Comparison of ENCODE assay signal across 1 cellular context in the genomic region with DNA sequence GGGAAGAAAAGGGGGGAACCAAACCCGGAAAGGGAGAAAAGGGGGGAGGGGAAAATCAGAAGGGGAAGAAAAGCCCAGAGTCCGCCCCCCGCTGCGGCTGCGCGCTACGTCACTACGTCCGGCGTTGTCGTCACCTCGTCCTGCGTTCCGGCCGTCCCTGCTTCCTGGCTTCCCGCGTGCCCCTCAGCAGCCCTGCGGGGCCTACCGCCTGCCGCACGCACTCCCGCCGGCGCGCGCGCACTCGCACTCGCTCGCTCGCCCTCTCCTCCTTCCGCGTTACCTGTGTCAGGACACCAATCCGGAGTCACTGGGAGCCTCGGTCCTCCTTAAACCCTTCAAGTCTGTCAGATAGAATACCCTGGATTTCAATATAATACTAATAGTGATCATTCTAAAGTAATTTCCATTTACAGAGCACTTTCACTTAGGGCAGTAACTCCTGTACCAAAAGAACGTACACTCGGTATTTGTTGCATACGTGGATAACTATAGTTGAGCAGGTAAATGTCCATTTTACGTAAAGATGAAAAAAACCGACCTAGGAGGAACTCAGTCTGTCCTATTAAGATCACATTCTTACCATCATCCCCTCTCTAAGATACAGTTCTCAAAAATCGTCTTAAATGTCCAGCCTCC.
TF ChIP-seq lines count a peak whose summit lies in the region.

A gene (minus strand): TSS at position 113 of the 636 bp plus-strand sequence. CDS start 120,615 bp downstream, outside the sequence.

TF ChIP-seq in HepG2, 621 proteins besides CTCF, POLR2A, EP300 and RAD21 (continued from another document and continues in another):
- peak; percentile 28; the same call in 1 of the 2 replicates for TF ChIP-seq ZNF33B (CRISPR knock-in tag; IDR thresholded peaks at IDR 0.05)
- peak; percentile 39; the same call in 1 of the 2 replicates for TF ChIP-seq CBX5 (CRISPR knock-in tag; IDR thresholded peaks at IDR 0.05; ENCODE audit: borderline replicate concordance)
- peak; percentile 83 for TF ChIP-seq BRD4 (CRISPR knock-in tag; IDR thresholded peaks at IDR 0.05)
- TF ChIP-seq CHCHD3 (CRISPR knock-in tag; IDR thresholded peaks at IDR 0.05), result peak; percentile 81; the same call in 1 of the 2 replicates
- no peak for TF ChIP-seq ZNF564 (CRISPR knock-in tag; IDR thresholded peaks at IDR 0.05)
- TF ChIP-seq ZNF607 (CRISPR knock-in tag; IDR thresholded peaks at IDR 0.05; ENCODE audit: borderline replicate concordance), result peak; percentile 60; the same call in 1 of the 2 replicates
- peak; percentile 54; the same call in 1 of the 2 replicates for TF ChIP-seq PITX1 (CRISPR knock-in tag; IDR thresholded peaks at IDR 0.05)
- TF ChIP-seq ZSCAN30 (CRISPR knock-in tag; IDR thresholded peaks at IDR 0.05), result no peak
- TF ChIP-seq RBAK (CRISPR knock-in tag; IDR thresholded peaks at IDR 0.05), result no peak
- TF ChIP-seq RBFOX2 (IDR thresholded peaks at IDR 0.05; ENCODE audit: low read depth, low read length), result peak; percentile 98
- 0 out of 2 replicates have a peak, but pooled peaks have one; percentile 29 for TF ChIP-seq SP2 (CRISPR knock-in tag; IDR thresholded peaks at IDR 0.05)
- no peak for TF ChIP-seq PHB2 (IDR thresholded peaks at IDR 0.05; ENCODE audit: partially characterized antibody)
- peak; percentile 77; the same call in 1 of the 2 replicates for TF ChIP-seq ETV6 (CRISPR knock-in tag; conservative IDR thresholded peaks at IDR 0.05)
- no peak for TF ChIP-seq ZNF101 (CRISPR knock-in tag; IDR thresholded peaks at IDR 0.05; ENCODE audit: borderline replicate concordance, low read depth)
- peak; percentile 55; the same call in 1 of the 2 replicates for TF ChIP-seq ZSCAN25 (CRISPR knock-in tag; IDR thresholded peaks at IDR 0.05)
- TF ChIP-seq, protein P1, sequence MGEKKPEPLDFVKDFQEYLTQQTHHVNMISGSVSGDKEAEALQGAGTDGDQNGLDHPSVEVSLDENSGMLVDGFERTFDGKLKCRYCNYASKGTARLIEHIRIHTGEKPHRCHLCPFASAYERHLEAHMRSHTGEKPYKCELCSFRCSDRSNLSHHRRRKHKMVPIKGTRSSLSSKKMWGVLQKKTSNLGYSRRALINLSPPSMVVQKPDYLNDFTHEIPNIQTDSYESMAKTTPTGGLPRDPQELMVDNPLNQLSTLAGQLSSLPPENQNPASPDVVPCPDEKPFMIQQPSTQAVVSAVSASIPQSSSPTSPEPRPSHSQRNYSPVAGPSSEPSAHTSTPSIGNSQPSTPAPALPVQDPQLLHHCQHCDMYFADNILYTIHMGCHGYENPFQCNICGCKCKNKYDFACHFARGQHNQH (CRISPR knock-in tag; IDR thresholded peaks at IDR 0.05), result peak; percentile 68; the same call in 1 of the 2 replicates
- TF ChIP-seq, protein P2, sequence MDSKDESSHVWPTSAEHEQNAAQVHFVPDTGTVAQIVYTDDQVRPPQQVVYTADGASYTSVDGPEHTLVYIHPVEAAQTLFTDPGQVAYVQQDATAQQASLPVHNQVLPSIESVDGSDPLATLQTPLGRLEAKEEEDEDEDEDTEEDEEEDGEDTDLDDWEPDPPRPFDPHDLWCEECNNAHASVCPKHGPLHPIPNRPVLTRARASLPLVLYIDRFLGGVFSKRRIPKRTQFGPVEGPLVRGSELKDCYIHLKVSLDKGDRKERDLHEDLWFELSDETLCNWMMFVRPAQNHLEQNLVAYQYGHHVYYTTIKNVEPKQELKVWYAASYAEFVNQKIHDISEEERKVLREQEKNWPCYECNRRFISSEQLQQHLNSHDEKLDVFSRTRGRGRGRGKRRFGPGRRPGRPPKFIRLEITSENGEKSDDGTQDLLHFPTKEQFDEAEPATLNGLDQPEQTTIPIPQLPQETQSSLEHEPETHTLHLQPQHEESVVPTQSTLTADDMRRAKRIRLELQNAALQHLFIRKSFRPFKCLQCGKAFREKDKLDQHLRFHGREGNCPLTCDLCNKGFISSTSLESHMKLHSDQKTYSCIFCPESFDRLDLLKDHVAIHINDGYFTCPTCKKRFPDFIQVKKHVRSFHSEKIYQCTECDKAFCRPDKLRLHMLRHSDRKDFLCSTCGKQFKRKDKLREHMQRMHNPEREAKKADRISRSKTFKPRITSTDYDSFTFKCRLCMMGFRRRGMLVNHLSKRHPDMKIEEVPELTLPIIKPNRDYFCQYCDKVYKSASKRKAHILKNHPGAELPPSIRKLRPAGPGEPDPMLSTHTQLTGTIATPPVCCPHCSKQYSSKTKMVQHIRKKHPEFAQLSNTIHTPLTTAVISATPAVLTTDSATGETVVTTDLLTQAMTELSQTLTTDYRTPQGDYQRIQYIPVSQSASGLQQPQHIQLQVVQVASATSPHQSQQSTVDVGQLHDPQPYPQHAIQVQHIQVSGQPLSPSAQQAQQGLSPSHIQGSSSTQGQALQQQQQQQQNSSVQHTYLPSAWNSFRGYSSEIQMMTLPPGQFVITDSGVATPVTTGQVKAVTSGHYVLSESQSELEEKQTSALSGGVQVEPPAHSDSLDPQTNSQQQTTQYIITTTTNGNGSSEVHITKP (CRISPR knock-in tag; IDR thresholded peaks at IDR 0.05; ENCODE audit: low read depth), result no peak; the same call in 1 of the 2 replicates
- TF ChIP-seq ZNF614 (CRISPR knock-in tag; IDR thresholded peaks at IDR 0.05; ENCODE audit: borderline replicate concordance), result peak; percentile 80; the same call in 1 of the 2 replicates
- TF ChIP-seq, protein P3, sequence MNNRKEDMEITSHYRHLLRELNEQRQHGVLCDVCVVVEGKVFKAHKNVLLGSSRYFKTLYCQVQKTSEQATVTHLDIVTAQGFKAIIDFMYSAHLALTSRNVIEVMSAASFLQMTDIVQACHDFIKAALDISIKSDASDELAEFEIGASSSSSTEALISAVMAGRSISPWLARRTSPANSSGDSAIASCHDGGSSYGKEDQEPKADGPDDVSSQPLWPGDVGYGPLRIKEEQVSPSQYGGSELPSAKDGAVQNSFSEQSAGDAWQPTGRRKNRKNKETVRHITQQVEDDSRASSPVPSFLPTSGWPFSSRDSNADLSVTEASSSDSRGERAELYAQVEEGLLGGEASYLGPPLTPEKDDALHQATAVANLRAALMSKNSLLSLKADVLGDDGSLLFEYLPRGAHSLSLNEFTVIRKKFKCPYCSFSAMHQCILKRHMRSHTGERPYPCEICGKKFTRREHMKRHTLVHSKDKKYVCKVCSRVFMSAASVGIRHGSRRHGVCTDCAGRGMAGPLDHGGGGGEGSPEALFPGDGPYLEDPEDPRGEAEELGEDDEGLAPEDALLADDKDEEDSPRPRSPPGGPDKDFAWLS (CRISPR knock-in tag; IDR thresholded peaks at IDR 0.05; ENCODE audit: borderline replicate concordance), result no peak
- TF ChIP-seq ZNF562 (CRISPR knock-in tag; IDR thresholded peaks at IDR 0.05; ENCODE audit: borderline replicate concordance), result no peak
- TF ChIP-seq ATRX (CRISPR knock-in tag; IDR thresholded peaks at IDR 0.05; ENCODE audit: borderline replicate concordance), result no peak
- TF ChIP-seq SP1 (IDR thresholded peaks at IDR 0.05), result no peak
- TF ChIP-seq SP1 (CRISPR knock-in tag; IDR thresholded peaks at IDR 0.05), result peak; percentile 78; the same call in 1 of the 2 replicates
- TF ChIP-seq HNF4A (CRISPR knock-in tag; IDR thresholded peaks at IDR 0.05), result peak; percentile 35; the same call in 1 of the 2 replicates
- TF ChIP-seq KLF11 (CRISPR knock-in tag; IDR thresholded peaks at IDR 0.05), result no peak
- TF ChIP-seq, protein P4, sequence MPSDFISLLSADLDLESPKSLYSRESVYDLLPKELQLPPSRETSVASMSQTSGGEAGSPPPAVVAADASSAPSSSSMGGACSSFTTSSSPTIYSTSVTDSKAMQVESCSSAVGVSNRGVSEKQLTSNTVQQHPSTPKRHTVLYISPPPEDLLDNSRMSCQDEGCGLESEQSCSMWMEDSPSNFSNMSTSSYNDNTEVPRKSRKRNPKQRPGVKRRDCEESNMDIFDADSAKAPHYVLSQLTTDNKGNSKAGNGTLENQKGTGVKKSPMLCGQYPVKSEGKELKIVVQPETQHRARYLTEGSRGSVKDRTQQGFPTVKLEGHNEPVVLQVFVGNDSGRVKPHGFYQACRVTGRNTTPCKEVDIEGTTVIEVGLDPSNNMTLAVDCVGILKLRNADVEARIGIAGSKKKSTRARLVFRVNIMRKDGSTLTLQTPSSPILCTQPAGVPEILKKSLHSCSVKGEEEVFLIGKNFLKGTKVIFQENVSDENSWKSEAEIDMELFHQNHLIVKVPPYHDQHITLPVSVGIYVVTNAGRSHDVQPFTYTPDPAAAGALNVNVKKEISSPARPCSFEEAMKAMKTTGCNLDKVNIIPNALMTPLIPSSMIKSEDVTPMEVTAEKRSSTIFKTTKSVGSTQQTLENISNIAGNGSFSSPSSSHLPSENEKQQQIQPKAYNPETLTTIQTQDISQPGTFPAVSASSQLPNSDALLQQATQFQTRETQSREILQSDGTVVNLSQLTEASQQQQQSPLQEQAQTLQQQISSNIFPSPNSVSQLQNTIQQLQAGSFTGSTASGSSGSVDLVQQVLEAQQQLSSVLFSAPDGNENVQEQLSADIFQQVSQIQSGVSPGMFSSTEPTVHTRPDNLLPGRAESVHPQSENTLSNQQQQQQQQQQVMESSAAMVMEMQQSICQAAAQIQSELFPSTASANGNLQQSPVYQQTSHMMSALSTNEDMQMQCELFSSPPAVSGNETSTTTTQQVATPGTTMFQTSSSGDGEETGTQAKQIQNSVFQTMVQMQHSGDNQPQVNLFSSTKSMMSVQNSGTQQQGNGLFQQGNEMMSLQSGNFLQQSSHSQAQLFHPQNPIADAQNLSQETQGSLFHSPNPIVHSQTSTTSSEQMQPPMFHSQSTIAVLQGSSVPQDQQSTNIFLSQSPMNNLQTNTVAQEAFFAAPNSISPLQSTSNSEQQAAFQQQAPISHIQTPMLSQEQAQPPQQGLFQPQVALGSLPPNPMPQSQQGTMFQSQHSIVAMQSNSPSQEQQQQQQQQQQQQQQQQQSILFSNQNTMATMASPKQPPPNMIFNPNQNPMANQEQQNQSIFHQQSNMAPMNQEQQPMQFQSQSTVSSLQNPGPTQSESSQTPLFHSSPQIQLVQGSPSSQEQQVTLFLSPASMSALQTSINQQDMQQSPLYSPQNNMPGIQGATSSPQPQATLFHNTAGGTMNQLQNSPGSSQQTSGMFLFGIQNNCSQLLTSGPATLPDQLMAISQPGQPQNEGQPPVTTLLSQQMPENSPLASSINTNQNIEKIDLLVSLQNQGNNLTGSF (CRISPR knock-in tag; IDR thresholded peaks at IDR 0.05), result peak; percentile 74; the same call in 1 of the 2 replicates
- 0 out of 2 replicates have a peak, but pooled peaks have one; percentile 75 for TF ChIP-seq ZFP36L2 (CRISPR knock-in tag; IDR thresholded peaks at IDR 0.05)
- TF ChIP-seq GABPB1 (CRISPR knock-in tag; IDR thresholded peaks at IDR 0.05), result peak; percentile 90
- no peak for TF ChIP-seq PAX8 (CRISPR knock-in tag; IDR thresholded peaks at IDR 0.05; ENCODE audit: borderline replicate concordance)
- TF ChIP-seq ZKSCAN1 (IDR thresholded peaks at IDR 0.05; ENCODE audit: low read length), result no peak
- peak; percentile 69; the same call in 1 of the 2 replicates for TF ChIP-seq NKX3-1 (CRISPR knock-in tag; IDR thresholded peaks at IDR 0.05)
- 0 out of 2 replicates have a peak, but pooled peaks have one; percentile 25 for TF ChIP-seq SIN3A (IDR thresholded peaks at IDR 0.05; ENCODE audit: borderline replicate concordance, low read depth, low read length)
- TF ChIP-seq, protein P5, sequence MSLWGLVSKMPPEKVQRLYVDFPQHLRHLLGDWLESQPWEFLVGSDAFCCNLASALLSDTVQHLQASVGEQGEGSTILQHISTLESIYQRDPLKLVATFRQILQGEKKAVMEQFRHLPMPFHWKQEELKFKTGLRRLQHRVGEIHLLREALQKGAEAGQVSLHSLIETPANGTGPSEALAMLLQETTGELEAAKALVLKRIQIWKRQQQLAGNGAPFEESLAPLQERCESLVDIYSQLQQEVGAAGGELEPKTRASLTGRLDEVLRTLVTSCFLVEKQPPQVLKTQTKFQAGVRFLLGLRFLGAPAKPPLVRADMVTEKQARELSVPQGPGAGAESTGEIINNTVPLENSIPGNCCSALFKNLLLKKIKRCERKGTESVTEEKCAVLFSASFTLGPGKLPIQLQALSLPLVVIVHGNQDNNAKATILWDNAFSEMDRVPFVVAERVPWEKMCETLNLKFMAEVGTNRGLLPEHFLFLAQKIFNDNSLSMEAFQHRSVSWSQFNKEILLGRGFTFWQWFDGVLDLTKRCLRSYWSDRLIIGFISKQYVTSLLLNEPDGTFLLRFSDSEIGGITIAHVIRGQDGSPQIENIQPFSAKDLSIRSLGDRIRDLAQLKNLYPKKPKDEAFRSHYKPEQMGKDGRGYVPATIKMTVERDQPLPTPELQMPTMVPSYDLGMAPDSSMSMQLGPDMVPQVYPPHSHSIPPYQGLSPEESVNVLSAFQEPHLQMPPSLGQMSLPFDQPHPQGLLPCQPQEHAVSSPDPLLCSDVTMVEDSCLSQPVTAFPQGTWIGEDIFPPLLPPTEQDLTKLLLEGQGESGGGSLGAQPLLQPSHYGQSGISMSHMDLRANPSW (CRISPR knock-in tag; IDR thresholded peaks at IDR 0.05; ENCODE audit: borderline replicate concordance), result no peak
- TF ChIP-seq HMG20A (CRISPR knock-in tag; IDR thresholded peaks at IDR 0.05; ENCODE audit: borderline replicate concordance), result no peak
- TF ChIP-seq, protein P6, sequence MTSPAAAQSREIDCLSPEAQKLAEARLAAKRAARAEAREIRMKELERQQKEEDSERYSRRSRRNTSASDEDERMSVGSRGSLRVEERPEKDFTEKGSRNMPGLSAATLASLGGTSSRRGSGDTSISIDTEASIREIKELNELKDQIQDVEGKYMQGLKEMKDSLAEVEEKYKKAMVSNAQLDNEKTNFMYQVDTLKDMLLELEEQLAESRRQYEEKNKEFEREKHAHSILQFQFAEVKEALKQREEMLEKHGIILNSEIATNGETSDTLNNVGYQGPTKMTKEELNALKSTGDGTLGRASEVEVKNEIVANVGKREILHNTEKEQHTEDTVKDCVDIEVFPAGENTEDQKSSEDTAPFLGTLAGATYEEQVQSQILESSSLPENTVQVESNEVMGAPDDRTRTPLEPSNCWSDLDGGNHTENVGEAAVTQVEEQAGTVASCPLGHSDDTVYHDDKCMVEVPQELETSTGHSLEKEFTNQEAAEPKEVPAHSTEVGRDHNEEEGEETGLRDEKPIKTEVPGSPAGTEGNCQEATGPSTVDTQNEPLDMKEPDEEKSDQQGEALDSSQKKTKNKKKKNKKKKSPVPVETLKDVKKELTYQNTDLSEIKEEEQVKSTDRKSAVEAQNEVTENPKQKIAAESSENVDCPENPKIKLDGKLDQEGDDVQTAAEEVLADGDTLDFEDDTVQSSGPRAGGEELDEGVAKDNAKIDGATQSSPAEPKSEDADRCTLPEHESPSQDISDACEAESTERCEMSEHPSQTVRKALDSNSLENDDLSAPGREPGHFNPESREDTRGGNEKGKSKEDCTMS (CRISPR knock-in tag; conservative IDR thresholded peaks at IDR 0.05), result no peak
- no peak for TF ChIP-seq PHF21A (CRISPR knock-in tag; IDR thresholded peaks at IDR 0.05)
- TF ChIP-seq HOXA5 (CRISPR knock-in tag; IDR thresholded peaks at IDR 0.05), result no peak; the same call in 1 of the 2 replicates
- no peak; the same call in 1 of the 2 replicates for TF ChIP-seq ESRRA (CRISPR knock-in tag; IDR thresholded peaks at IDR 0.05; ENCODE audit: low read depth)
- 0 out of 2 replicates have a peak, but pooled peaks have one; percentile 32 for TF ChIP-seq ZNF747 (CRISPR knock-in tag; IDR thresholded peaks at IDR 0.05; ENCODE audit: borderline replicate concordance)
- peak; percentile 43; the same call in 1 of the 2 replicates for TF ChIP-seq PHF8 (CRISPR knock-in tag; IDR thresholded peaks at IDR 0.05)
- TF ChIP-seq ZNF10 (CRISPR knock-in tag; IDR thresholded peaks at IDR 0.05; ENCODE audit: borderline replicate concordance, low read depth), result no peak
- no peak for TF ChIP-seq ZNF775 (CRISPR knock-in tag; IDR thresholded peaks at IDR 0.05; ENCODE audit: borderline replicate concordance)
- no peak for TF ChIP-seq ZNF75D (CRISPR knock-in tag; IDR thresholded peaks at IDR 0.05; ENCODE audit: borderline replicate concordance)
- no peak for TF ChIP-seq ZNF850 (CRISPR knock-in tag; conservative IDR thresholded peaks at IDR 0.05)
- peak; percentile 34; the same call in 1 of the 2 replicates for TF ChIP-seq GFI1 (CRISPR knock-in tag; IDR thresholded peaks at IDR 0.05; ENCODE audit: borderline replicate concordance)
- no peak for TF ChIP-seq SRF (IDR thresholded peaks at IDR 0.05; ENCODE audit: low read depth, low read length)
- TF ChIP-seq KLF16 (CRISPR knock-in tag; IDR thresholded peaks at IDR 0.05), result peak in 1 of 2 experiments; percentile 76; a peak in 2 of 4 replicates
